12 cellular contexts compared by ENCODE assay signal in the genomic region with DNA sequence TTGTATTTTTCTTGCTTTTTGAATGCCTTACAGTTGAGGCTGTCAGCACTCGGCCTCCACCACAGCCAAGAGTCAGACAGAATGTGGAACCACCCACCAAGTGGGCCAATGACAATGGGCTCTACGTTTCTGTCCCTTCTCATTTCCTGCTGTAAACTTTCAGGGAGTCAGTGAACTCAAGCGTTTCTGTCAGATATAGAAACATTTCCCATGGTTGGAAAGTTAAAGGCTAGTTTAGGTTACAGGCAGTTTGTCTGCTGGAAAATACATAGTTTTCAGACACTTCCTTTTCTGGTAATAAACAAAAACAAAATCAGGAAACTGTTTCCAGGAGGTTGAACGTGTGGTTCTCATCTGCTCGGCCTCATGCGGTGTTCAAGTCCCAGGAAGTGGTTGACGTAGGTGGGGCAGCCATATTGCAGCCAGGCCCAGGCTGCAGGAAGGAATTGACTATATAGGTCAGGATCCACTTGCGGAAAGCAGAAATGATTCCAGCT.
DNase-seq lines count a peak whose midpoint lies in the region; ATAC-seq, FAIRE-seq and TF ChIP-seq lines count a peak whose summit lies in the region.
"Had no signal": no experiment of that assay in that cellular context is flagged by ENCODE, and none has a peak within 500 bp of the region (broad histone marks: within the 10 kb centered on the region; RNA-seq: fewer than 3 reads in every experiment).

No MANE protein-coding gene starts in this region.

- H3K27me3 ChIP-seq in bronchial epithelial cell (ENCODE audit: control insufficient read depth, insufficient read depth, low read length) (no peaks in the 10 kb centered on the region), small intestine (ENCODE audit: control insufficient read depth in 2 of 2, insufficient read depth in 2 of 2, low read length in 2 of 2) (no peaks in the 10 kb centered on the region)

- WGBS in small intestine, 3 donors, result 49 to 87% (median 67%) methylated on average over 8 of the region's 8 CpGs

- H3K4me1 Mint-ChIP-seq in T-helper 2 cell treated with Interferon-gamma antibody and Interleukin-4, amounts not matched to agents 5 μg/mL and 100 μg/mL, for 36 hours (ENCODE audit: low read depth), result peaks cover 62% of the 10 kb centered on the region

- peaks cover 12% of the 10 kb centered on the region for H3K9me3 Mint-ChIP-seq in T-helper 2 cell treated with Interferon-gamma antibody and Interleukin-4, amounts not matched to agents 5 μg/mL and 100 μg/mL, for 36 hours

- H3K4me3 ChIP-seq in bronchial epithelial cell (ENCODE audit: low read depth, low read length) (no peak overlapping the region), small intestine (ENCODE audit: low read depth in 1 of 2, low read length in 2 of 2) (no peak overlapping the region)

- peak overlapping the region; percentile 85 for H3K27ac Mint-ChIP-seq in T-helper 2 cell treated with Interferon-gamma antibody and Interleukin-4, amounts not matched to agents 5 μg/mL and 100 μg/mL, for 36 hours

- peak overlapping the region in 1 of 2 donors; percentile 80 for H3K27ac ChIP-seq in small intestine (ENCODE audit: low read depth in 1 of 2, low read length in 1 of 2)
- H3K27ac ChIP-seq: VCaP had no signal

- no peaks in the 10 kb centered on the region for H3K9me3 ChIP-seq in small intestine (ENCODE audit: control insufficient read depth, low read depth)

- no peak for DNase-seq in GM12891 (ENCODE audit: insufficient read length, low spot score)
- DNase-seq in T-helper 2 cell treated with Interferon-gamma antibody and Interleukin-4, amounts not matched to agents 5 μg/mL and 100 μg/mL, for 36 hours (ENCODE audit: low spot score), result peak; percentile 31
- DNase-seq in bronchial epithelial cell (ENCODE audit: low read depth), result no peak
- peak; percentile 31 for DNase-seq in small intestine
- no peak for DNase-seq in NCI-H2227 treated with DMSO at 0.1 percent for 48 hours (lab: John Stamatoyannopoulos, UW)
- DNase-seq in NCI-H524 treated with DMSO at 0.1 percent for 48 hours (lab: John Stamatoyannopoulos, UW), result no peak
- no peak for DNase-seq in HPDE6-E6E7 (ENCODE audit: extremely low spot score)
- DNase-seq: IMR-90, NCI-H226 had no signal

- FAIRE-seq in GM12891 (lab: Jason Lieb, UNC) (peak; percentile 92), bronchial epithelial cell (lab: Jason Lieb, UNC) (peak; percentile 23), small intestine (lab: Jason Lieb, UNC) (no peak)
- FAIRE-seq: D721Med had no signal

- H3K27me3 Mint-ChIP-seq in T-helper 2 cell treated with Interferon-gamma antibody and Interleukin-4, amounts not matched to agents 5 μg/mL and 100 μg/mL, for 36 hours (ENCODE audit: low read depth), result no peaks in the 10 kb centered on the region

- H3K4me1 ChIP-seq in small intestine (ENCODE audit: control insufficient read depth in 2 of 2, insufficient read depth in 1 of 2, low read depth in 1 of 2, low read length in 1 of 2), result no peaks in the 10 kb centered on the region

- no peak for TF ChIP-seq CTCF in bronchial epithelial cell (IDR thresholded peaks at IDR 0.05; ENCODE audit: insufficient read depth, low read length, severe bottlenecking)

- no peak for ATAC-seq in HG02571 (IDR thresholded peaks at IDR 0.05; ENCODE audit: unreplicated experiment)

- H3K36me3 ChIP-seq in bronchial epithelial cell (ENCODE audit: control insufficient read depth, insufficient read depth, low read length), result no peaks in the 10 kb centered on the region
- no peaks in the 10 kb centered on the region for H3K36me3 ChIP-seq in small intestine (ENCODE audit: control insufficient read depth in 2 of 2, insufficient read depth in 2 of 2, low read length in 2 of 2)

- peaks cover 16% of the 10 kb centered on the region for H3K36me3 Mint-ChIP-seq in T-helper 2 cell treated with Interferon-gamma antibody and Interleukin-4, amounts not matched to agents 5 μg/mL and 100 μg/mL, for 36 hours (ENCODE audit: low read depth)

- no peak for TF ChIP-seq POLR2A in GM12891 (IDR thresholded peaks at IDR 0.05; ENCODE audit: low read depth, low read length)

- H3K4me3 Mint-ChIP-seq in T-helper 2 cell treated with Interferon-gamma antibody and Interleukin-4, amounts not matched to agents 5 μg/mL and 100 μg/mL, for 36 hours, result peak overlapping the region; percentile 73

TF ChIP-seq in GM12891, 5 proteins besides CTCF, POLR2A, EP300 and RAD21:
- no peak for TF ChIP-seq POU2F2 (IDR thresholded peaks at IDR 0.05; ENCODE audit: low read depth, low read length)
- no peak for TF ChIP-seq TAF1 (IDR thresholded peaks at IDR 0.05; ENCODE audit: low read depth, low read length)
- no peak for TF ChIP-seq PAX5 (IDR thresholded peaks at IDR 0.05; ENCODE audit: insufficient read depth, low read length, severe bottlenecking)
- no peak for TF ChIP-seq SPI1 (IDR thresholded peaks at IDR 0.05; ENCODE audit: low read depth, low read length)
- no peak for TF ChIP-seq POLR2AphosphoS5 (IDR thresholded peaks at IDR 0.05; ENCODE audit: low read depth, low read length)

Comparison
In these comparisons a context has a peak if more than half of its experiments do, and no peak if none do; other contexts are left out.
1. DNase-seq: peak in T-helper 2 cell treated with Interferon-gamma antibody and Interleukin-4, amounts not matched to agents 5 μg/mL and 100 μg/mL, for 36 hours (single experiment) and small intestine (single experiment); none in GM12891 (single experiment), bronchial epithelial cell (single experiment), NCI-H2227 treated with DMSO at 0.1 percent for 48 hours (single experiment), NCI-H524 treated with DMSO at 0.1 percent for 48 hours (single experiment) and HPDE6-E6E7 (single experiment).